8 cellular contexts compared by ENCODE assay signal in genomic region chr14:23351681-23352505, GRCh38. TPM values are rescaled to one million over a fixed set of nuclear protein-coding genes. Genes with fewer than 3 reads are reported as not detected.
DNase-seq lines count a peak whose midpoint lies in the region; ATAC-seq and TF ChIP-seq lines count a peak whose summit lies in the region.
"Had no signal": no experiment of that assay in that cellular context is flagged by ENCODE, and none has a peak within 500 bp of the region (broad histone marks: within the 10 kb centered on the region; RNA-seq: fewer than 3 reads in every experiment).

No MANE protein-coding gene starts in this region.

- no peaks in the 10 kb centered on the region for H3K36me3 ChIP-seq in left ventricle myocardium inferior

- peaks cover 11% of the 10 kb centered on the region for H3K27me3 Mint-ChIP-seq in HFFc6 (ENCODE audit: insufficient read depth)
- H3K27me3 Mint-ChIP-seq in activated T-helper 2 cell treated with anti-CD3 and anti-CD28 coated beads, Interferon-gamma antibody, Interleukin-2, Interleukin-4, amounts not matched to agents 10 μg/mL and 5 μg/mL and 100 μg/mL, durations not matched to agents 14 hours and 24 hours and 36 hours (ENCODE audit: low read depth) = peaks cover 45% of the 10 kb centered on the region

- peak overlapping the region; percentile 76 for H3K4me3 ChIP-seq in left ventricle myocardium inferior
- H3K4me3 ChIP-seq in retinal pigment epithelial cell (ENCODE audit: low read length) = peak overlapping the region; percentile 60

- H3K4me1 Mint-ChIP-seq in HFFc6 (ENCODE audit: low read depth) = peaks cover 10% of the 10 kb centered on the region; the same call in 1 of the 2 replicates
- H3K4me1 Mint-ChIP-seq in activated T-helper 2 cell treated with anti-CD3 and anti-CD28 coated beads, Interferon-gamma antibody, Interleukin-2, Interleukin-4, amounts not matched to agents 10 μg/mL and 5 μg/mL and 100 μg/mL, durations not matched to agents 14 hours and 24 hours and 36 hours (ENCODE audit: low read depth) = peaks cover 3% of the 10 kb centered on the region

- H3K9me3 Mint-ChIP-seq in HFFc6 = no peaks in the 10 kb centered on the region
- no peaks in the 10 kb centered on the region for H3K9me3 Mint-ChIP-seq in activated T-helper 2 cell treated with anti-CD3 and anti-CD28 coated beads, Interferon-gamma antibody, Interleukin-2, Interleukin-4, amounts not matched to agents 10 μg/mL and 5 μg/mL and 100 μg/mL, durations not matched to agents 14 hours and 24 hours and 36 hours

- peaks cover 10% of the 10 kb centered on the region for H3K27me3 ChIP-seq in left ventricle myocardium inferior (ENCODE audit: low read depth)

- H3K4me1 ChIP-seq in left ventricle myocardium inferior = peaks cover 19% of the 10 kb centered on the region

- H3K27ac ChIP-seq in left ventricle myocardium inferior (replicated peaks) = peak overlapping the region; percentile 50

- peak overlapping the region; percentile 79 for H3K4me3 Mint-ChIP-seq in HFFc6
- peak overlapping the region; percentile 45 for H3K4me3 Mint-ChIP-seq in activated T-helper 2 cell treated with anti-CD3 and anti-CD28 coated beads, Interferon-gamma antibody, Interleukin-2, Interleukin-4, amounts not matched to agents 10 μg/mL and 5 μg/mL and 100 μg/mL, durations not matched to agents 14 hours and 24 hours and 36 hours (ENCODE audit: low read depth)

- H3K27ac Mint-ChIP-seq in HFFc6 = no peak overlapping the region
- no peak overlapping the region for H3K27ac Mint-ChIP-seq in activated T-helper 2 cell treated with anti-CD3 and anti-CD28 coated beads, Interferon-gamma antibody, Interleukin-2, Interleukin-4, amounts not matched to agents 10 μg/mL and 5 μg/mL and 100 μg/mL, durations not matched to agents 14 hours and 24 hours and 36 hours

- intact Hi-C loops in activated T-helper 2 cell treated with anti-CD3 and anti-CD28 coated beads, Interferon-gamma antibody, Interleukin-2, Interleukin-4, amounts not matched to agents 10 μg/mL and 5 μg/mL and 100 μg/mL, durations not matched to agents 14 hours and 24 hours and 36 hours (cut with micrococcal nuclease) = no loop called here
- intact Hi-C loops in left ventricle myocardium inferior (cut with micrococcal nuclease) = no loop called here

- ATAC-seq in HG03039 (IDR thresholded peaks at IDR 0.05; ENCODE audit: unreplicated experiment) = no peak

- no peaks in the 10 kb centered on the region for H3K9me3 ChIP-seq in left ventricle myocardium inferior (replicated peaks)

- peaks cover 8% of the 10 kb centered on the region; the same call in 1 of the 2 replicates for H3K36me3 Mint-ChIP-seq in HFFc6 (ENCODE audit: low read depth)
- no peaks in the 10 kb centered on the region for H3K36me3 Mint-ChIP-seq in activated T-helper 2 cell treated with anti-CD3 and anti-CD28 coated beads, Interferon-gamma antibody, Interleukin-2, Interleukin-4, amounts not matched to agents 10 μg/mL and 5 μg/mL and 100 μg/mL, durations not matched to agents 14 hours and 24 hours and 36 hours (ENCODE audit: low read depth)

- DNase-seq in HFFc6 (no peak), left ventricle myocardium inferior (no peak), retinal pigment epithelial cell (ENCODE audit: low read depth) (no peak), GM19240 (ENCODE audit: insufficient read length, low spot score) (no peak), LoVo (ENCODE audit: low spot score) (no peak)
- no peak for DNase-seq in activated T-helper 2 cell treated with anti-CD3 and anti-CD28 coated beads, Interferon-gamma antibody, Interleukin-2, Interleukin-4, amounts not matched to agents 10 μg/mL and 5 μg/mL and 100 μg/mL, durations not matched to agents 14 hours and 24 hours and 36 hours (ENCODE audit: low spot score)

- TF ChIP-seq CTCF in HFFc6 (IDR thresholded peaks at IDR 0.05) (peak; percentile 30), left ventricle myocardium inferior (IDR thresholded peaks at IDR 0.05; ENCODE audit: borderline replicate concordance) (no peak), retinal pigment epithelial cell (conservative IDR thresholded peaks at IDR 0.05; ENCODE audit: low read depth, low read length) (no peak)

RNA-seq across cellular contexts. Expression of gene SLC22A17, which starts 0.8 kb away (rescaled TPM):
- 10 to 100 TPM; 11.7 to 15.6 (median 13.1) TPM for total RNA-seq in HFFc6 (2021; fragmentation: NEBNext Ultra II Directional; extraction: Animal tissue kit (Norgen Biotek cat#: 25700))
- 2.9 and 3.2 TPM in 2 replicates for total RNA-seq in activated T-helper 2 cell treated with anti-CD3 and anti-CD28 coated beads, Interferon-gamma antibody, Interleukin-2, Interleukin-4, amounts not matched to agents 10 μg/mL and 5 μg/mL and 100 μg/mL, durations not matched to agents 14 hours and 24 hours and 36 hours
- total RNA-seq in left ventricle myocardium inferior = 9.7 TPM

RNA-seq across cellular contexts. Expression of gene EFS, which starts 13.1 kb away (rescaled TPM):
- 10 to 100 TPM in 5 of 6 experiments, 1 to 10 TPM in 1; 8.8 to 13.5 (median 12.3) TPM for total RNA-seq in HFFc6 (2021; fragmentation: NEBNext Ultra II Directional; extraction: Animal tissue kit (Norgen Biotek cat#: 25700))
- not detected in 2 replicates for total RNA-seq in activated T-helper 2 cell treated with anti-CD3 and anti-CD28 coated beads, Interferon-gamma antibody, Interleukin-2, Interleukin-4, amounts not matched to agents 10 μg/mL and 5 μg/mL and 100 μg/mL, durations not matched to agents 14 hours and 24 hours and 36 hours
- 3.6 TPM for total RNA-seq in left ventricle myocardium inferior

RNA-seq across cellular contexts. Expression of gene IL25, which starts 20.7 kb away (rescaled TPM):
- total RNA-seq in HFFc6 (2021; fragmentation: NEBNext Ultra II Directional; extraction: Animal tissue kit (Norgen Biotek cat#: 25700)) = not detected
- total RNA-seq in activated T-helper 2 cell treated with anti-CD3 and anti-CD28 coated beads, Interferon-gamma antibody, Interleukin-2, Interleukin-4, amounts not matched to agents 10 μg/mL and 5 μg/mL and 100 μg/mL, durations not matched to agents 14 hours and 24 hours and 36 hours = not detected in 2 replicates
- total RNA-seq in left ventricle myocardium inferior = not detected
- total RNA-seq: RPMI7951 had no signal

RNA-seq across cellular contexts. Expression of gene CMTM5, which starts 25.0 kb away (rescaled TPM):
- total RNA-seq in HFFc6 (2021; fragmentation: NEBNext Ultra II Directional; extraction: Animal tissue kit (Norgen Biotek cat#: 25700)) = not detected
- not detected in 2 replicates for total RNA-seq in activated T-helper 2 cell treated with anti-CD3 and anti-CD28 coated beads, Interferon-gamma antibody, Interleukin-2, Interleukin-4, amounts not matched to agents 10 μg/mL and 5 μg/mL and 100 μg/mL, durations not matched to agents 14 hours and 24 hours and 36 hours
- 1.0 TPM for total RNA-seq in left ventricle myocardium inferior

RNA-seq across cellular contexts. Expression of gene PABPN1, which starts 30.6 kb away (rescaled TPM):
- total RNA-seq in HFFc6 (2021; fragmentation: NEBNext Ultra II Directional; extraction: Animal tissue kit (Norgen Biotek cat#: 25700)) = 100 to 1,000 TPM; 128 to 147 (median 137) TPM
- total RNA-seq in activated T-helper 2 cell treated with anti-CD3 and anti-CD28 coated beads, Interferon-gamma antibody, Interleukin-2, Interleukin-4, amounts not matched to agents 10 μg/mL and 5 μg/mL and 100 μg/mL, durations not matched to agents 14 hours and 24 hours and 36 hours = 241 and 259 TPM in 2 replicates
- 71.2 TPM for total RNA-seq in left ventricle myocardium inferior
